Comparison of ENCODE assay signal across 8 cellular contexts in genomic region chr9:130023147-130023787, GRCh38. TPM values are rescaled to one million over a fixed set of nuclear protein-coding genes. Genes with fewer than 3 reads are reported as not detected.
DNase-seq lines count a peak whose midpoint lies in the region; ATAC-seq, FAIRE-seq and TF ChIP-seq lines count a peak whose summit lies in the region.

No MANE protein-coding gene starts in this region.

- peaks cover 53% of the 10 kb centered on the region for H3K36me3 Mint-ChIP-seq in activated CD4-positive, alpha-beta T cell treated with anti-CD3 and anti-CD28 coated beads, Interleukin-2, amount 10 ng/mL, durations not matched to agents 7 days and 5 days (ENCODE audit: low read depth)
- H3K36me3 Mint-ChIP-seq in dendritic cell treated with granulocyte-macrophage colony-stimulating factor and Interleukin-4, amounts not matched to agents 40 ng/mL and 50 ng/mL, for 4 days (ENCODE audit: low read depth), result peaks cover 26% of the 10 kb centered on the region

- no peaks in the 10 kb centered on the region for H3K36me3 ChIP-seq in thoracic aorta

- peaks cover 8% of the 10 kb centered on the region for H3K9me3 Mint-ChIP-seq in activated CD4-positive, alpha-beta T cell treated with anti-CD3 and anti-CD28 coated beads, Interleukin-2, amount 10 ng/mL, durations not matched to agents 7 days and 5 days
- H3K9me3 Mint-ChIP-seq in dendritic cell treated with granulocyte-macrophage colony-stimulating factor and Interleukin-4, amounts not matched to agents 40 ng/mL and 50 ng/mL, for 4 days, result no peaks in the 10 kb centered on the region

- H3K4me3 ChIP-seq in thoracic aorta, result no peak overlapping the region

- peaks cover 80% of the 10 kb centered on the region for H3K4me1 Mint-ChIP-seq in activated CD4-positive, alpha-beta T cell treated with anti-CD3 and anti-CD28 coated beads, Interleukin-2, amount 10 ng/mL, durations not matched to agents 7 days and 5 days
- H3K4me1 Mint-ChIP-seq in dendritic cell treated with granulocyte-macrophage colony-stimulating factor and Interleukin-4, amounts not matched to agents 40 ng/mL and 50 ng/mL, for 4 days (ENCODE audit: low read depth), result peaks cover 42% of the 10 kb centered on the region

- FAIRE-seq in HTR-8/SVneo (lab: Jason Lieb, UNC), result no peak

- POLR2A ChIA-PET in activated CD4-positive, alpha-beta T cell treated with anti-CD3 and anti-CD28 coated beads, Interleukin-2, amount 10 ng/mL, durations not matched to agents 7 days and 5 days (lab: Charles Lee), result no interaction called here

- H3K27me3 ChIP-seq in thoracic aorta (replicated peaks; ENCODE audit: insufficient read depth), result no peaks in the 10 kb centered on the region

- no peaks in the 10 kb centered on the region for H3K27me3 Mint-ChIP-seq in activated CD4-positive, alpha-beta T cell treated with anti-CD3 and anti-CD28 coated beads, Interleukin-2, amount 10 ng/mL, durations not matched to agents 7 days and 5 days
- no peaks in the 10 kb centered on the region for H3K27me3 Mint-ChIP-seq in dendritic cell treated with granulocyte-macrophage colony-stimulating factor and Interleukin-4, amounts not matched to agents 40 ng/mL and 50 ng/mL, for 4 days

- no peaks in the 10 kb centered on the region for H3K9me3 ChIP-seq in thoracic aorta

- H3K27ac ChIP-seq in thoracic aorta, result peak overlapping the region; percentile 31 to 48

- peaks cover 43 to 57% of the 10 kb centered on the region in 2 donors for H3K4me1 ChIP-seq in thoracic aorta (ENCODE audit: control insufficient read depth in 1 of 2, low read depth in 2 of 2)

- H3K4me3 Mint-ChIP-seq in activated CD4-positive, alpha-beta T cell treated with anti-CD3 and anti-CD28 coated beads, Interleukin-2, amount 10 ng/mL, durations not matched to agents 7 days and 5 days, result no peak overlapping the region
- H3K4me3 Mint-ChIP-seq in dendritic cell treated with granulocyte-macrophage colony-stimulating factor and Interleukin-4, amounts not matched to agents 40 ng/mL and 50 ng/mL, for 4 days, result no peak overlapping the region

- CTCF ChIA-PET in activated CD4-positive, alpha-beta T cell treated with anti-CD3 and anti-CD28 coated beads, Interleukin-2, amount 10 ng/mL, durations not matched to agents 7 days and 5 days (lab: Charles Lee), result interaction anchor here (0.6 to 2.2 kb wide), 8 partner anchors 14 to 83 kb away, joined by 3 to 7 read pairs (median 4); no protein-coding TSS in a partner anchor

- intact Hi-C loops in dendritic cell treated with granulocyte-macrophage colony-stimulating factor and Interleukin-4, amounts not matched to agents 40 ng/mL and 50 ng/mL, for 4 days (cut with micrococcal nuclease), result no loop called here

- ATAC-seq in HG03108 (IDR thresholded peaks at IDR 0.05; ENCODE audit: unreplicated experiment), result peak; percentile 47
- ATAC-seq in thoracic aorta (ENCODE audit: insufficient number of reproducible peaks, low FRiP score, low read depth), result peak; percentile 18
- no peak for ATAC-seq in HG03280 (IDR thresholded peaks at IDR 0.05; ENCODE audit: unreplicated experiment)

- TF ChIP-seq CTCF in thoracic aorta (IDR thresholded peaks at IDR 0.05), result no peak

- no peak for DNase-seq in activated CD4-positive, alpha-beta T cell treated with anti-CD3 and anti-CD28 coated beads, Interleukin-2, amount 10 ng/mL, durations not matched to agents 7 days and 5 days
- DNase-seq in activated CD4-positive, alpha-beta T cell treated with anti-CD3 and anti-CD28 coated beads, Interleukin-2, amount 50 U/mL, for 1 hour, result no peak
- DNase-seq in thoracic aorta (ENCODE audit: low spot score) (no peak), NCI-H187 (lab: John Stamatoyannopoulos, UW) (no peak), HTR-8/SVneo (ENCODE audit: insufficient read length, low spot score) (no peak)

- peak overlapping the region; percentile 20 for H3K27ac Mint-ChIP-seq in activated CD4-positive, alpha-beta T cell treated with anti-CD3 and anti-CD28 coated beads, Interleukin-2, amount 10 ng/mL, durations not matched to agents 7 days and 5 days
- H3K27ac Mint-ChIP-seq in dendritic cell treated with granulocyte-macrophage colony-stimulating factor and Interleukin-4, amounts not matched to agents 40 ng/mL and 50 ng/mL, for 4 days, result peak overlapping the region; percentile 41

RNA-seq across cellular contexts. Expression of gene FNBP1, which starts 19.7 kb away (rescaled TPM):
- total RNA-seq in activated CD4-positive, alpha-beta T cell treated with anti-CD3 and anti-CD28 coated beads, Interleukin-2, amount 10 ng/mL, durations not matched to agents 7 days and 5 days, result 100 to 1,000 TPM; 206 to 247 TPM
- 10 to 100 TPM; 71.5 to 80.3 TPM for total RNA-seq in thoracic aorta

RNA-seq across cellular contexts. Expression of gene GPR107, which starts 30.4 kb away (rescaled TPM):
- 10 to 100 TPM; 21.7 to 22.1 TPM for total RNA-seq in activated CD4-positive, alpha-beta T cell treated with anti-CD3 and anti-CD28 coated beads, Interleukin-2, amount 10 ng/mL, durations not matched to agents 7 days and 5 days
- 10 to 100 TPM; 47.5 to 51.9 TPM for total RNA-seq in thoracic aorta
